8 cellular contexts compared by ENCODE assay signal in genomic region chr22:49305215-49305965, GRCh38.
DNase-seq lines count a peak whose midpoint lies in the region; ATAC-seq and TF ChIP-seq lines count a peak whose summit lies in the region.

No MANE protein-coding gene starts in this region.

- peak; percentile 46 for TF ChIP-seq CTCF in BE2C (IDR thresholded peaks at IDR 0.05; ENCODE audit: low read depth, low read length)
- TF ChIP-seq CTCF in H9 (conservative IDR thresholded peaks at IDR 0.05), result peak; percentile 98

- H2BK20ac ChIP-seq in H9 (ENCODE audit: low read depth, low read length, poor library complexity, severe bottlenecking), result no peak overlapping the region

- H3K27me3 ChIP-seq in BE2C (no peaks in the 10 kb centered on the region), H9 (ENCODE audit: insufficient read depth, low read length) (no peaks in the 10 kb centered on the region; the same call in 1 of the 2 replicates)

- H2BK5ac ChIP-seq in H9 (ENCODE audit: insufficient read length, low read length), result no peak overlapping the region

- no peaks in the 10 kb centered on the region for H3K23me2 ChIP-seq in H9 (ENCODE audit: insufficient read length, low read depth, low read length, poor library complexity, severe bottlenecking)

- no peaks in the 10 kb centered on the region for H3K36me3 Mint-ChIP-seq in H9 (ENCODE audit: insufficient read depth in 1 of 3, low read depth in 3 of 3)

- no peak overlapping the region for H2AK5ac ChIP-seq in H9 (ENCODE audit: insufficient read length, low read length)

- H3K4ac ChIP-seq in H9 (ENCODE audit: low read depth, low read length), result no peak overlapping the region

- no peaks in the 10 kb centered on the region for H4K20me1 ChIP-seq in H9 (ENCODE audit: control insufficient read depth, insufficient read depth, insufficient read length)

- H3T11ph ChIP-seq in H9 (ENCODE audit: low read length), result no peak overlapping the region

- no peaks in the 10 kb centered on the region for H3K4me1 ChIP-seq in BE2C
- H3K4me1 ChIP-seq in H9 (ENCODE audit: insufficient read depth, low read length), result no peaks in the 10 kb centered on the region

- no peaks in the 10 kb centered on the region; a peak in 1 of 5 replicates for H3K9me3 Mint-ChIP-seq in H9

- DNase-seq in BE2C (peak; percentile 50), H9 (peak; percentile 89), anterior cingulate cortex (lab: John Stamatoyannopoulos, UW) (peak in 54 of 58 donors; percentile 3 to 82 (median 53)), kidney tubule cell (ENCODE audit: low spot score) (peak; percentile 39), cortex of kidney (lab: John Stamatoyannopoulos, UW) (no peak)
- DNase-seq in stimulated activated CD4-positive, alpha-beta T cell treated with anti-CD3 and anti-CD28 coated beads, Interleukin-2, amount 100 ng/mL, for 48 hours, result peak; percentile 68 to 78

- no peaks in the 10 kb centered on the region for H3K36me3 ChIP-seq in BE2C

- H2AFZ ChIP-seq in H9 (ENCODE audit: low read length), result no peak overlapping the region

- H4K5ac ChIP-seq in H9 (ENCODE audit: insufficient read length, low read depth, low read length), result no peak overlapping the region

- no peaks in the 10 kb centered on the region; a peak in 2 of 4 replicates for H3K4me1 Mint-ChIP-seq in H9

- ATAC-seq in SK-N-SH treated with all-trans-retinoic acid at 6 μM for 48 hours (peak; percentile 92), GM18907 (IDR thresholded peaks at IDR 0.05; ENCODE audit: unreplicated experiment) (no peak)

- no peak overlapping the region for H3K23ac ChIP-seq in H9 (ENCODE audit: insufficient read length, low read depth, low read length)

- H3K79me1 ChIP-seq in H9 (ENCODE audit: insufficient read depth, low read depth, low read length, poor library complexity, severe bottlenecking), result no peaks in the 10 kb centered on the region

- no peak overlapping the region; a peak in 1 of 7 replicates for H3K27ac Mint-ChIP-seq in H9

- H3K4me2 ChIP-seq in H9 (ENCODE audit: insufficient read depth, insufficient read length, low read length), result no peak overlapping the region

- no CpG with 5 or more reads among the region's 20 CpGs for WGBS in H9 (ENCODE audit: extremely low coverage, insufficient read length, low lambda C conversion rate)

- no peak overlapping the region for H2BK15ac ChIP-seq in H9 (ENCODE audit: low read depth, low read length)

- H3K27me3 Mint-ChIP-seq in H9 (ENCODE audit: low read depth), result peaks cover 12% of the 10 kb centered on the region

- H3K18ac ChIP-seq in H9 (ENCODE audit: insufficient read length, low read depth, low read length), result no peak overlapping the region

- H3K14ac ChIP-seq in H9 (ENCODE audit: insufficient read depth, low read length), result no peak overlapping the region

- no peak overlapping the region for H3K27ac ChIP-seq in H9 (ENCODE audit: insufficient read length, low read depth, low read length)

- no peak overlapping the region for H2BK120ac ChIP-seq in H9 (ENCODE audit: low read depth, low read length, poor library complexity, severe bottlenecking)

- H4K8ac ChIP-seq in H9 (replicated peaks; ENCODE audit: insufficient read length, low read depth, low read length), result no peak overlapping the region

- H3K9ac ChIP-seq in H9 (ENCODE audit: extremely low read depth, insufficient read length, low read length), result no peak overlapping the region

- no peak overlapping the region for H3K56ac ChIP-seq in H9 (ENCODE audit: insufficient read length, low read depth, low read length)

- H3K4me3 ChIP-seq in BE2C (ENCODE audit: low read depth, low read length), result no peak overlapping the region

- H3K79me2 ChIP-seq in H9 (ENCODE audit: insufficient read depth, low read length), result no peaks in the 10 kb centered on the region

- no peak overlapping the region for H3K4me3 Mint-ChIP-seq in H9

- no peak overlapping the region for H4K91ac ChIP-seq in H9 (ENCODE audit: insufficient read length, low read depth, low read length)

- H3K9me3 ChIP-seq in BE2C (peaks cover 8% of the 10 kb centered on the region; the same call in 1 of the 2 replicates), H9 (ENCODE audit: control insufficient read depth, low read depth, low read length) (no peaks in the 10 kb centered on the region)

- H2BK12ac ChIP-seq in H9 (ENCODE audit: insufficient read length, low read depth, low read length), result no peak overlapping the region

TF ChIP-seq in SK-N-SH treated with all-trans-retinoic acid at 6 μM for 48 hours, 23 proteins besides CTCF, POLR2A, EP300 and RAD21:
- TF ChIP-seq ZNF565 (CRISPR knock-in tag; conservative IDR thresholded peaks at IDR 0.05; ENCODE audit: low read depth), result no peak
- TF ChIP-seq RARB (CRISPR knock-in tag; IDR thresholded peaks at IDR 0.05), result no peak
- TF ChIP-seq TOX (CRISPR knock-in tag; IDR thresholded peaks at IDR 0.05; ENCODE audit: borderline replicate concordance), result no peak
- TF ChIP-seq, protein P1, sequence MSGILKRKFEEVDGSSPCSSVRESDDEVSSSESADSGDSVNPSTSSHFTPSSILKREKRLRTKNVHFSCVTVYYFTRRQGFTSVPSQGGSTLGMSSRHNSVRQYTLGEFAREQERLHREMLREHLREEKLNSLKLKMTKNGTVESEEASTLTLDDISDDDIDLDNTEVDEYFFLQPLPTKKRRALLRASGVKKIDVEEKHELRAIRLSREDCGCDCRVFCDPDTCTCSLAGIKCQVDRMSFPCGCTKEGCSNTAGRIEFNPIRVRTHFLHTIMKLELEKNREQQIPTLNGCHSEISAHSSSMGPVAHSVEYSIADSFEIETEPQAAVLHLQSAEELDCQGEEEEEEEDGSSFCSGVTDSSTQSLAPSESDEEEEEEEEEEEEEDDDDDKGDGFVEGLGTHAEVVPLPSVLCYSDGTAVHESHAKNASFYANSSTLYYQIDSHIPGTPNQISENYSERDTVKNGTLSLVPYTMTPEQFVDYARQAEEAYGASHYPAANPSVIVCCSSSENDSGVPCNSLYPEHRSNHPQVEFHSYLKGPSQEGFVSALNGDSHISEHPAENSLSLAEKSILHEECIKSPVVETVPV (CRISPR knock-in tag; IDR thresholded peaks at IDR 0.05), result no peak
- no peak for TF ChIP-seq CSDC2 (CRISPR knock-in tag; IDR thresholded peaks at IDR 0.05)
- no peak for TF ChIP-seq ZFP3 (CRISPR knock-in tag; IDR thresholded peaks at IDR 0.05)
- TF ChIP-seq, protein P2, sequence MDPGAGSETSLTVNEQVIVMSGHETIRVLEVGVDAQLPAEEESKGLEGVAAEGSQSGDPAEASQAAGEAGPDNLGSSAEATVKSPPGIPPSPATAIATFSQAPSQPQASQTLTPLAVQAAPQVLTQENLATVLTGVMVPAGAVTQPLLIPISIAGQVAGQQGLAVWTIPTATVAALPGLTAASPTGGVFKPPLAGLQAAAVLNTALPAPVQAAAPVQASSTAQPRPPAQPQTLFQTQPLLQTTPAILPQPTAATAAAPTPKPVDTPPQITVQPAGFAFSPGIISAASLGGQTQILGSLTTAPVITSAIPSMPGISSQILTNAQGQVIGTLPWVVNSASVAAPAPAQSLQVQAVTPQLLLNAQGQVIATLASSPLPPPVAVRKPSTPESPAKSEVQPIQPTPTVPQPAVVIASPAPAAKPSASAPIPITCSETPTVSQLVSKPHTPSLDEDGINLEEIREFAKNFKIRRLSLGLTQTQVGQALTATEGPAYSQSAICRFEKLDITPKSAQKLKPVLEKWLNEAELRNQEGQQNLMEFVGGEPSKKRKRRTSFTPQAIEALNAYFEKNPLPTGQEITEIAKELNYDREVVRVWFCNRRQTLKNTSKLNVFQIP (CRISPR knock-in tag; IDR thresholded peaks at IDR 0.05; ENCODE audit: borderline replicate concordance, low read depth), result no peak
